Comparison of ENCODE assay signal across 20 cellular contexts in genomic region chr15:49456166-49456565, GRCh38. TPM values are rescaled to one million over a fixed set of nuclear protein-coding genes. Genes with fewer than 3 reads are reported as not detected.
A peak's percentile ranks its signal among the peaks of the same experiment; 100 is the strongest.
DNase-seq lines count a peak whose midpoint lies in the region; ATAC-seq and TF ChIP-seq lines count a peak whose summit lies in the region.
"Had no signal": no experiment of that assay in that cellular context is flagged by ENCODE, and none has a peak within 500 bp of the region (broad histone marks: within the 10 kb centered on the region; RNA-seq: fewer than 3 reads in every experiment).

No MANE protein-coding gene starts in this region.

- no peaks in the 10 kb centered on the region for H3K27me3 ChIP-seq in mesenchymal stem cell (ENCODE audit: control insufficient read depth in 1 of 2, insufficient read depth in 1 of 2, low read length in 2 of 2)
- H3K27me3 ChIP-seq in sigmoid colon = no peaks in the 10 kb centered on the region
- H3K27me3 ChIP-seq in tibial nerve = no peaks in the 10 kb centered on the region
- H3K27me3 ChIP-seq: BE2C had no signal

- intact Hi-C loops in sigmoid colon (cut with DNase I) (no loop called here), head of caudate nucleus (cut with DNase I) (no loop called here)

- H2AFZ ChIP-seq in mesenchymal stem cell (ENCODE audit: low read depth, low read length) = no peak overlapping the region

- TF ChIP-seq EP300 in sigmoid colon (IDR thresholded peaks at IDR 0.05) (no peak), tibial nerve (IDR thresholded peaks at IDR 0.05) (no peak)

- no peak overlapping the region for H4K8ac ChIP-seq in mesenchymal stem cell (ENCODE audit: low read length)

- no peak overlapping the region for H3K14ac ChIP-seq in mesenchymal stem cell (ENCODE audit: low read length in 2 of 2)

- DNase-seq in mesenchymal stem cell (no peak), sigmoid colon (no peak), tibial nerve (ENCODE audit: low spot score in 2 of 2) (no peak), mesenteric fat pad (ENCODE audit: low spot score) (no peak), head of caudate nucleus (no peak)
- DNase-seq: ACHN; BE2C; C1 segment of cervical spinal cord; CD4-positive, CD25-positive, alpha-beta regulatory T cell; CD8-positive, alpha-beta memory T cell; COR-L47; DMS 273 treated with DMSO at 0.1 percent for 48 hours; DMS53; DND-41; EL had no signal

- H3K4me1 ChIP-seq in mesenchymal stem cell (ENCODE audit: control insufficient read depth, insufficient read depth, low read depth, low read length) (no peaks in the 10 kb centered on the region), sigmoid colon (peaks cover 0 to 80% (median 48%) of the 10 kb centered on the region in 4 donors), tibial nerve (peaks cover 0 to 57% (median 6%) of the 10 kb centered on the region in 4 donors)
- H3K4me1 ChIP-seq: BE2C, HAP-1 had no signal

- H3K4me2 ChIP-seq in mesenchymal stem cell (ENCODE audit: low read length, poor library complexity, severe bottlenecking) = no peak overlapping the region

- H3K79me1 ChIP-seq in mesenchymal stem cell (replicated peaks; ENCODE audit: low read length, poor library complexity, severe bottlenecking) = no peaks in the 10 kb centered on the region

- H3K9me3 ChIP-seq in mesenchymal stem cell (ENCODE audit: control insufficient read depth, low read length) = no peaks in the 10 kb centered on the region
- H3K9me3 ChIP-seq in sigmoid colon = no peaks in the 10 kb centered on the region
- no peaks in the 10 kb centered on the region for H3K9me3 ChIP-seq in tibial nerve
- H3K9me3 ChIP-seq: BE2C, HAP-1 had no signal

- H2BK5ac ChIP-seq in mesenchymal stem cell (ENCODE audit: low read depth, low read length, poor library complexity, severe bottlenecking) = no peak overlapping the region

- no peak overlapping the region for H4K91ac ChIP-seq in mesenchymal stem cell (ENCODE audit: low read length)

- TF ChIP-seq CTCF in sigmoid colon (IDR thresholded peaks at IDR 0.05) (no peak), tibial nerve (IDR thresholded peaks at IDR 0.05) (no peak)

- peak overlapping the region; percentile 76 for H3K9ac ChIP-seq in mesenchymal stem cell (ENCODE audit: low read length)

- H3K36me3 ChIP-seq in mesenchymal stem cell (ENCODE audit: control insufficient read depth in 1 of 2, insufficient read depth in 2 of 2, low read depth in 1 of 2, low read length in 2 of 2) (peaks cover 0 to 94% of the 10 kb centered on the region in 2 experiments), sigmoid colon (no peaks in the 10 kb centered on the region), tibial nerve (no peaks in the 10 kb centered on the region)
- H3K36me3 ChIP-seq: BE2C, HAP-1 had no signal

- no peak for ATAC-seq in HG03378 (IDR thresholded peaks at IDR 0.05; ENCODE audit: unreplicated experiment)
- ATAC-seq: GM12878 had no signal

- H2BK120ac ChIP-seq in mesenchymal stem cell (ENCODE audit: low read depth, low read length) = no peak overlapping the region

- no peak overlapping the region for H2AK5ac ChIP-seq in mesenchymal stem cell (ENCODE audit: low read length, severe bottlenecking)

- no peak overlapping the region for H3K4ac ChIP-seq in mesenchymal stem cell (ENCODE audit: low read depth in 1 of 2, low read length in 2 of 2)

- no peak overlapping the region for H2BK15ac ChIP-seq in mesenchymal stem cell (ENCODE audit: low read depth, poor library complexity, severe bottlenecking)

- TF ChIP-seq POLR2A in sigmoid colon (IDR thresholded peaks at IDR 0.05) (no peak), tibial nerve (IDR thresholded peaks at IDR 0.05) (no peak)

- no peak overlapping the region for H3K23ac ChIP-seq in mesenchymal stem cell (ENCODE audit: low read length in 2 of 2)

- no peak overlapping the region for H3K18ac ChIP-seq in mesenchymal stem cell (ENCODE audit: low read depth in 1 of 2, low read length in 2 of 2)

- H3K4me3 ChIP-seq in mesenchymal stem cell (ENCODE audit: insufficient read depth in 1 of 2, low read depth in 1 of 2, low read length in 2 of 2) = peak overlapping the region in 1 of 2 experiments; percentile 16
- no peak overlapping the region for H3K4me3 ChIP-seq in sigmoid colon
- no peak overlapping the region for H3K4me3 ChIP-seq in tibial nerve
- H3K4me3 ChIP-seq: GM12878, HAP-1 had no signal

- H2BK12ac ChIP-seq in mesenchymal stem cell (ENCODE audit: low read length in 2 of 2) = no peak overlapping the region

- H3K27ac ChIP-seq in mesenchymal stem cell (ENCODE audit: low read length, poor library complexity, severe bottlenecking) (no peak overlapping the region), sigmoid colon (peak overlapping the region in 3 of 4 donors; percentile 44 to 65 (median 61)), tibial nerve (peak overlapping the region in 3 of 4 donors; percentile 15 to 68 (median 64))

RNA-seq across cellular contexts. Expression of gene FGF7, which starts 33.1 kb away (rescaled TPM):
- polyA plus RNA-seq in mesenchymal stem cell (2013, experiment 1 of 2) = 30.7 TPM
- polyA plus RNA-seq in mesenchymal stem cell (2013, experiment 2 of 2) = 30.1 TPM
- total RNA-seq in sigmoid colon (100 to 1,000 TPM; 105 to 133 (median 110) TPM), tibial nerve (100 to 1,000 TPM; 102 to 240 (median 175) TPM), mesenteric fat pad (175 TPM)
- 10 to 100 TPM in 2 of 3 donors, 1 to 10 TPM in 1; 5.1 to 15.6 (median 11.9) TPM for polyA plus RNA-seq in sigmoid colon
- total RNA-seq: CD4-positive, CD25-positive, alpha-beta regulatory T cell; CD8-positive, alpha-beta memory T cell; G401; HT-29 had no signal
- polyA plus RNA-seq: CD8-positive, alpha-beta memory T cell; GM12878 had no signal
